Comparison of ENCODE assay signal across 12 cellular contexts in the genomic region with DNA sequence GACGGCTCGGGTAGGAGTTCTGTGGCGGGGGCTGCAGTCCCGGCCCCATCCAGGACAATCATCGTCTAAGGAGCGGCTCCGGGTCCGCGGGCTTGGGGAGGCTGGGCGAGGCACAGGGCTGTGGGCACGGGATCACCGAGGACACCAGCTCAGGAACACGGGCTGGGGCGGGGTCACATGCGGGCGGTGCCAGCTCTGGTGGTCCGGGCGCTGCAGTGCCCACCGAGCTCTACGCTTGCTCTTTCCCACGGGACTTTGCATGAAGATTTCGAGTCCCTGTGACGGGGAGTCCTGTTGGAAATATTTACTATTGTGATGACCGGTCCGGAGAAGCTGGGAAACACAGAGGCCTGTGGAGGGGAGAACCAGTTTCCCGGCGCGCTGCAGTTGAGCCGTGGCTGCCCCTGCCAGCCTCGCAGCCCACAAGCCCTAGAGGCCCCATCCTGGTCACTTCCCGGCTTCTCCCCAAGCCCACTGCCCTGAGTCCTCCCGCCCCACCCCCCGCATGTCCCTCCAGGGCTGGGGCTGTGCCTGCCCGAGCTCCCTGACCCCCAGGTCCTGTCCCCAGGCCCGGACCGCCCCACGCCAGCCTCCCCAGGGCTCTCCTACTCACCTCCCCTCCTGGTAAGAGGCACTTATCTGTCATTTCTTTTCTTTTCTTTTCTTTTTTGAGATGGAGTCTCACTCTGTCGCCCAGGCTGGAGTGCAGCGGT. TPM values are rescaled to one million over a fixed set of nuclear protein-coding genes. Genes with fewer than 3 reads are reported as not detected.
DNase-seq lines count a peak whose midpoint lies in the region; ATAC-seq, FAIRE-seq and TF ChIP-seq lines count a peak whose summit lies in the region.
"Had no signal": no experiment of that assay in that cellular context is flagged by ENCODE, and none has a peak within 500 bp of the region (broad histone marks: within the 10 kb centered on the region; RNA-seq: fewer than 3 reads in every experiment).

No MANE protein-coding gene starts in this region.

- H2AFZ ChIP-seq in HepG2 (ENCODE audit: low read length): no peak overlapping the region

- H3K27ac ChIP-seq in HepG2 (ENCODE audit: extremely low read length, insufficient read depth, low read length) (no peak overlapping the region), right lobe of liver (no peak overlapping the region), ascending aorta (no peak overlapping the region)
- H3K27ac ChIP-seq: SJCRH30, tibial artery had no signal

- 32% methylated on average over 34 of the region's 39 CpGs for WGBS in HepG2 (ENCODE audit: low lambda C conversion rate)
- WGBS in right lobe of liver (ENCODE audit: insufficient coverage, low coverage, low lambda C conversion rate, missing lambda C conversion rate): 16% methylated on average over 7 of the region's 39 CpGs

- TF ChIP-seq POLR2A in HepG2 (IDR thresholded peaks at IDR 0.05; ENCODE audit: insufficient read depth in 1 of 2, low read depth in 2 of 2, low read length in 2 of 2) (no peak), right lobe of liver (IDR thresholded peaks at IDR 0.05) (no peak)

- peaks cover 21% of the 10 kb centered on the region for H3K27me3 Mint-ChIP-seq in memory B cell

- H3K36me3 ChIP-seq in HepG2 (replicated peaks in 1 of 2; ENCODE audit: control insufficient read depth in 1 of 2, insufficient read depth in 2 of 2, low read length in 2 of 2) (no peaks in the 10 kb centered on the region), right lobe of liver (no peaks in the 10 kb centered on the region), ascending aorta (no peaks in the 10 kb centered on the region)
- H3K36me3 ChIP-seq: SJCRH30, tibial artery had no signal

- no peak; the same call in 2 of the 3 replicates for ATAC-seq in HepG2
- no peak for ATAC-seq in right lobe of liver
- ATAC-seq in memory B cell (ENCODE audit: low read depth): no peak
- ATAC-seq in HG03095 (IDR thresholded peaks at IDR 0.05; ENCODE audit: unreplicated experiment): no peak
- no peak for ATAC-seq in GM21529 (IDR thresholded peaks at IDR 0.05; ENCODE audit: unreplicated experiment)

- H3K4me2 ChIP-seq in HepG2 (ENCODE audit: low read depth, low read length): peak overlapping the region; percentile 80

- peaks cover 35 to 70% of the 10 kb centered on the region in 2 experiments for H3K27me3 ChIP-seq in HepG2 (ENCODE audit: control insufficient read depth in 1 of 2, insufficient read depth in 2 of 2, low read length in 2 of 2)
- peaks cover 0 to 16% of the 10 kb centered on the region in 2 donors for H3K27me3 ChIP-seq in right lobe of liver
- H3K27me3 ChIP-seq in ascending aorta: no peaks in the 10 kb centered on the region

- no peaks in the 10 kb centered on the region for H3K36me3 Mint-ChIP-seq in memory B cell

- no peaks in the 10 kb centered on the region for H3K79me2 ChIP-seq in HepG2 (ENCODE audit: insufficient read depth, low read length)

- peaks cover 11% of the 10 kb centered on the region; the same call in 1 of the 2 replicates for H4K20me1 ChIP-seq in HepG2 (ENCODE audit: insufficient read depth, low read length)

- H3K4me1 Mint-ChIP-seq in memory B cell: peaks cover 21% of the 10 kb centered on the region

- H3K9me3 Mint-ChIP-seq in memory B cell: no peaks in the 10 kb centered on the region

- in situ Hi-C loops in HepG2 (cut with HindIII; ENCODE audit: extremely low pct_ligation_motif_present, low pct_unique_long_range_greater_than_20kb): no loop called here

- DNase-seq in HepG2 (ENCODE audit: low spot score): no peak
- DNase-seq in right lobe of liver: no peak
- no peak for DNase-seq in ascending aorta (ENCODE audit: low spot score in 2 of 2)
- DNase-seq in memory B cell (ENCODE audit: low spot score in 2 of 2): peak in 1 of 2 donors; percentile 19
- DNase-seq in NCI-H2107 treated with DMSO at 0.1 percent for 48 hours (lab: John Stamatoyannopoulos, UW; ENCODE audit: unreplicated experiment): no peak
- no peak for DNase-seq in NCI-H1930 (lab: John Stamatoyannopoulos, UW)

- TF ChIP-seq CTCF in HepG2 (CRISPR knock-in tag; IDR thresholded peaks at IDR 0.05) (no peak), right lobe of liver (IDR thresholded peaks at IDR 0.05) (no peak), ascending aorta (IDR thresholded peaks at IDR 0.05) (no peak)

- no peak for FAIRE-seq in HepG2 (lab: Jason Lieb, UNC)

- peak overlapping the region in 2 of 3 experiments; percentile 48 to 65; a peak in 3 of 6 replicates for H3K4me3 ChIP-seq in HepG2 (replicated peaks in 1 of 3; ENCODE audit: insufficient read depth in 1 of 3, low read depth in 2 of 3, low read length in 3 of 3)
- no peak overlapping the region for H3K4me3 ChIP-seq in right lobe of liver
- H3K4me3 ChIP-seq in ascending aorta: peak overlapping the region; percentile 18 to 49
- H3K4me3 ChIP-seq: SJCRH30 had no signal

- no peak overlapping the region for H3K9ac ChIP-seq in HepG2 (ENCODE audit: insufficient read depth, low read depth, low read length)

- H3K4me3 Mint-ChIP-seq in memory B cell: peak overlapping the region; percentile 69

- TF ChIP-seq RAD21 in HepG2 (CRISPR knock-in tag; IDR thresholded peaks at IDR 0.05): no peak

- H3K27ac Mint-ChIP-seq in memory B cell: peak overlapping the region; percentile 76

- intact Hi-C loops in HepG2 (cut with micrococcal nuclease; ENCODE audit: unreplicated experiment) (loop anchor here (2.0 kb wide), 2 partner anchors 18 to 36 kb away; no protein-coding TSS in a partner anchor), right lobe of liver (cut with DNase I) (no loop called here), ascending aorta (cut with DNase I) (loop anchor here (2.0 kb wide), 1 partner anchor 72 kb away; no protein-coding TSS in a partner anchor)

- TF ChIP-seq EP300 in HepG2 (IDR thresholded peaks at IDR 0.05; ENCODE audit: low read depth in 2 of 2, low read length in 2 of 2): no peak
- TF ChIP-seq EP300 in HepG2 (CRISPR knock-in tag; IDR thresholded peaks at IDR 0.05; ENCODE audit: borderline replicate concordance): no peak

- H3K4me1 ChIP-seq in HepG2 (ENCODE audit: insufficient read depth, low read length): peaks cover 45% of the 10 kb centered on the region
- peaks cover 0 to 4% (median under 1%) of the 10 kb centered on the region in 4 donors for H3K4me1 ChIP-seq in right lobe of liver
- H3K4me1 ChIP-seq in ascending aorta: peaks cover 0 to 2% of the 10 kb centered on the region in 2 donors
- H3K4me1 ChIP-seq: SJCRH30 had no signal

- POLR2A ChIA-PET in HepG2 (lab: Yijun Ruan, JAX): interaction anchor here (1.3 kb wide), 1 partner anchor 35 kb away, joined by 10 read pairs; a partner anchor contains a TSS

- CTCF ChIA-PET in HepG2 (lab: Yijun Ruan, JAX; ENCODE audit: low intra/inter-chr PET ratio, low total read pairs): interaction anchor here (2.2 kb wide), 1 partner anchor 35 kb away, joined by 42 read pairs; no protein-coding TSS in a partner anchor

- BruUV-seq in HepG2 (replicated peaks; lab: Mats Ljungman, UMichigan): no TSS peak

- H3K9me3 ChIP-seq in HepG2 (ENCODE audit: low read length): no peaks in the 10 kb centered on the region
- no peaks in the 10 kb centered on the region for H3K9me3 ChIP-seq in right lobe of liver
- no peaks in the 10 kb centered on the region for H3K9me3 ChIP-seq in ascending aorta
- H3K9me3 ChIP-seq: SJCRH30, tibial artery had no signal

RNA-seq across cellular contexts. Expression of a gene that starts 20.7 kb away (rescaled TPM):
- total RNA-seq in HepG2 (2016; rRNA removed; fragmentation: Illumina TruSeq; extraction: Trizol): 33.6 and 110 TPM in 2 replicates
- 27.1 and 27.6 TPM in 2 replicates for total RNA-seq in HepG2 (2016; cell fraction: cytosol; rRNA removed; fragmentation: Illumina TruSeq; extraction: Trizol; ENCODE audit: low read depth)
- 25.3 and 116 TPM in 2 replicates for total RNA-seq in HepG2 (2016; cell fraction: insoluble cytoplasmic fraction; rRNA removed; fragmentation: Illumina TruSeq; extraction: Trizol)
- 36.6 and 38.0 TPM in 2 replicates for total RNA-seq in HepG2 (2016; cell fraction: membrane; rRNA removed; fragmentation: Illumina TruSeq; extraction: Trizol)
- 145 and 168 TPM in 2 replicates for total RNA-seq in HepG2 (2016; cell fraction: nucleus; rRNA removed; fragmentation: Illumina TruSeq; extraction: Trizol)
- polyA plus RNA-seq in HepG2 (2011; rRNA removed): 191 and 280 TPM in 2 replicates
- polyA plus RNA-seq in HepG2 (2011; cell fraction: cytosol; rRNA removed): 57.2 and 94.5 TPM in 2 replicates
- polyA plus RNA-seq in HepG2 (2011; cell fraction: nucleus; rRNA removed): 3,698 and 4,960 TPM in 2 replicates
- 173 and 220 TPM in 2 replicates for polyA plus RNA-seq in HepG2 (2012)
- polyA plus RNA-seq in HepG2 (2016; cell fraction: cytosol; fragmentation: Illumina TruSeq; extraction: Trizol; ENCODE audit: low read depth): 16.5 and 18.1 TPM in 2 replicates
- polyA plus RNA-seq in HepG2 (2016; cell fraction: insoluble cytoplasmic fraction; fragmentation: Illumina TruSeq; extraction: Trizol; ENCODE audit: low read depth): 36.5 and 42.6 TPM in 2 replicates
- polyA plus RNA-seq in HepG2 (2016; cell fraction: membrane; fragmentation: Illumina TruSeq; extraction: Trizol; ENCODE audit: low read depth): 30.7 and 32.6 TPM in 2 replicates
- polyA plus RNA-seq in HepG2 (2016; cell fraction: nucleus; fragmentation: Illumina TruSeq; extraction: Trizol; ENCODE audit: insufficient read depth, low read depth): 553 and 603 TPM in 2 replicates
- polyA minus RNA-seq in HepG2 (2011; rRNA and poly(A)+ RNA removed; ENCODE audit: low replicate concordance): 0.07 and 195 TPM in 2 replicates
- polyA minus RNA-seq in HepG2 (2011; cell fraction: cytosol; rRNA and poly(A)+ RNA removed): 33.4 and 43.3 TPM in 2 replicates
- 176 and 196 TPM in 2 replicates for polyA minus RNA-seq in HepG2 (2011; cell fraction: nucleus; rRNA and poly(A)+ RNA removed)
- 10 to 100 TPM; 29.8 to 99.4 (median 54.1) TPM for total RNA-seq in right lobe of liver
- total RNA-seq in ascending aorta: 30.0 TPM
- total RNA-seq: HT1080 had no signal

RNA-seq across cellular contexts. Expression of a gene that starts 33.6 kb away (rescaled TPM):
- not detected in 2 replicates for total RNA-seq in HepG2 (2016; rRNA removed; fragmentation: Illumina TruSeq; extraction: Trizol)
- total RNA-seq in HepG2 (2016; cell fraction: cytosol; rRNA removed; fragmentation: Illumina TruSeq; extraction: Trizol; ENCODE audit: low read depth): not detected in 2 replicates
- not detected in 2 replicates for total RNA-seq in HepG2 (2016; cell fraction: insoluble cytoplasmic fraction; rRNA removed; fragmentation: Illumina TruSeq; extraction: Trizol)
- not detected in 2 replicates for total RNA-seq in HepG2 (2016; cell fraction: membrane; rRNA removed; fragmentation: Illumina TruSeq; extraction: Trizol)
- not detected in 2 replicates for total RNA-seq in HepG2 (2016; cell fraction: nucleus; rRNA removed; fragmentation: Illumina TruSeq; extraction: Trizol)
- polyA plus RNA-seq in HepG2 (2011; rRNA removed): not detected in 2 replicates
- polyA plus RNA-seq in HepG2 (2011; cell fraction: cytosol; rRNA removed): not detected in 2 replicates
- not detected in 2 replicates for polyA plus RNA-seq in HepG2 (2011; cell fraction: nucleus; rRNA removed)
- not detected in 2 replicates for polyA plus RNA-seq in HepG2 (2012)
- polyA plus RNA-seq in HepG2 (2016; cell fraction: cytosol; fragmentation: Illumina TruSeq; extraction: Trizol; ENCODE audit: low read depth): not detected in 2 replicates
- not detected in 2 replicates for polyA plus RNA-seq in HepG2 (2016; cell fraction: insoluble cytoplasmic fraction; fragmentation: Illumina TruSeq; extraction: Trizol; ENCODE audit: low read depth)
- not detected in 2 replicates for polyA plus RNA-seq in HepG2 (2016; cell fraction: membrane; fragmentation: Illumina TruSeq; extraction: Trizol; ENCODE audit: low read depth)
- not detected in 2 replicates for polyA plus RNA-seq in HepG2 (2016; cell fraction: nucleus; fragmentation: Illumina TruSeq; extraction: Trizol; ENCODE audit: insufficient read depth, low read depth)
- polyA minus RNA-seq in HepG2 (2011; rRNA and poly(A)+ RNA removed; ENCODE audit: low replicate concordance): not detected in 2 replicates
- not detected in 2 replicates for polyA minus RNA-seq in HepG2 (2011; cell fraction: cytosol; rRNA and poly(A)+ RNA removed)
- not detected in 2 replicates for polyA minus RNA-seq in HepG2 (2011; cell fraction: nucleus; rRNA and poly(A)+ RNA removed)
- not detected for total RNA-seq in right lobe of liver
- total RNA-seq in ascending aorta: not detected
- total RNA-seq: esophagus mucosa, HT1080, SJCRH30 had no signal

RNA-seq across cellular contexts. Expression of a gene that starts 35.2 kb away (rescaled TPM):
- total RNA-seq in HepG2 (2016; rRNA removed; fragmentation: Illumina TruSeq; extraction: Trizol) (59.8 and 74.4 TPM in 2 replicates), right lobe of liver (10 to 100 TPM; 12.6 to 18.9 (median 15.1) TPM), ascending aorta (9.2 TPM)
- total RNA-seq in HepG2 (2016; cell fraction: cytosol; rRNA removed; fragmentation: Illumina TruSeq; extraction: Trizol; ENCODE audit: low read depth): 17.8 and 18.7 TPM in 2 replicates
- total RNA-seq in HepG2 (2016; cell fraction: insoluble cytoplasmic fraction; rRNA removed; fragmentation: Illumina TruSeq; extraction: Trizol): 60.3 and 68.0 TPM in 2 replicates
- 45.9 and 46.6 TPM in 2 replicates for total RNA-seq in HepG2 (2016; cell fraction: membrane; rRNA removed; fragmentation: Illumina TruSeq; extraction: Trizol)
- total RNA-seq in HepG2 (2016; cell fraction: nucleus; rRNA removed; fragmentation: Illumina TruSeq; extraction: Trizol): 35.6 and 42.8 TPM in 2 replicates
- 39.0 and 39.6 TPM in 2 replicates for polyA plus RNA-seq in HepG2 (2011; rRNA removed)
- 39.6 and 40.7 TPM in 2 replicates for polyA plus RNA-seq in HepG2 (2011; cell fraction: cytosol; rRNA removed)
- polyA plus RNA-seq in HepG2 (2011; cell fraction: nucleus; rRNA removed): 23.9 and 26.9 TPM in 2 replicates
- 36.8 and 46.0 TPM in 2 replicates for polyA plus RNA-seq in HepG2 (2012)
- 14.5 and 16.6 TPM in 2 replicates for polyA plus RNA-seq in HepG2 (2016; cell fraction: cytosol; fragmentation: Illumina TruSeq; extraction: Trizol; ENCODE audit: low read depth)
- 66.0 and 70.4 TPM in 2 replicates for polyA plus RNA-seq in HepG2 (2016; cell fraction: insoluble cytoplasmic fraction; fragmentation: Illumina TruSeq; extraction: Trizol; ENCODE audit: low read depth)
- 31.6 and 32.0 TPM in 2 replicates for polyA plus RNA-seq in HepG2 (2016; cell fraction: membrane; fragmentation: Illumina TruSeq; extraction: Trizol; ENCODE audit: low read depth)
- 58.8 and 62.9 TPM in 2 replicates for polyA plus RNA-seq in HepG2 (2016; cell fraction: nucleus; fragmentation: Illumina TruSeq; extraction: Trizol; ENCODE audit: insufficient read depth, low read depth)
- 30.6 and 61.9 TPM in 2 replicates for polyA minus RNA-seq in HepG2 (2011; rRNA and poly(A)+ RNA removed; ENCODE audit: low replicate concordance)
- 28.5 and 31.3 TPM in 2 replicates for polyA minus RNA-seq in HepG2 (2011; cell fraction: cytosol; rRNA and poly(A)+ RNA removed)
- 27.2 and 34.4 TPM in 2 replicates for polyA minus RNA-seq in HepG2 (2011; cell fraction: nucleus; rRNA and poly(A)+ RNA removed)

RNA-seq across cellular contexts. Expression of a gene that starts 46.9 kb away (rescaled TPM):
- total RNA-seq in HepG2 (2016; rRNA removed; fragmentation: Illumina TruSeq; extraction: Trizol) (75.1 and 77.0 TPM in 2 replicates), right lobe of liver (10 to 100 TPM; 18.3 to 28.1 (median 21.1) TPM), ascending aorta (42.4 TPM)
- total RNA-seq in HepG2 (2016; cell fraction: cytosol; rRNA removed; fragmentation: Illumina TruSeq; extraction: Trizol; ENCODE audit: low read depth): 14.5 and 17.3 TPM in 2 replicates
- total RNA-seq in HepG2 (2016; cell fraction: insoluble cytoplasmic fraction; rRNA removed; fragmentation: Illumina TruSeq; extraction: Trizol): 71.7 and 75.6 TPM in 2 replicates
- 32.1 and 34.1 TPM in 2 replicates for total RNA-seq in HepG2 (2016; cell fraction: membrane; rRNA removed; fragmentation: Illumina TruSeq; extraction: Trizol)
- 86.6 and 98.5 TPM in 2 replicates for total RNA-seq in HepG2 (2016; cell fraction: nucleus; rRNA removed; fragmentation: Illumina TruSeq; extraction: Trizol)
- 72.6 and 75.0 TPM in 2 replicates for polyA plus RNA-seq in HepG2 (2011; rRNA removed)
- 53.2 and 57.1 TPM in 2 replicates for polyA plus RNA-seq in HepG2 (2011; cell fraction: cytosol; rRNA removed)
- polyA plus RNA-seq in HepG2 (2011; cell fraction: nucleus; rRNA removed): 292 and 297 TPM in 2 replicates
- polyA plus RNA-seq in HepG2 (2012): 67.9 and 74.0 TPM in 2 replicates
- polyA plus RNA-seq in HepG2 (2016; cell fraction: cytosol; fragmentation: Illumina TruSeq; extraction: Trizol; ENCODE audit: low read depth): 3.0 TPM in 2 replicates
- polyA plus RNA-seq in HepG2 (2016; cell fraction: insoluble cytoplasmic fraction; fragmentation: Illumina TruSeq; extraction: Trizol; ENCODE audit: low read depth): 61.5 and 65.9 TPM in 2 replicates
- 10.9 and 11.6 TPM in 2 replicates for polyA plus RNA-seq in HepG2 (2016; cell fraction: membrane; fragmentation: Illumina TruSeq; extraction: Trizol; ENCODE audit: low read depth)
- polyA plus RNA-seq in HepG2 (2016; cell fraction: nucleus; fragmentation: Illumina TruSeq; extraction: Trizol; ENCODE audit: insufficient read depth, low read depth): 130 and 135 TPM in 2 replicates
- polyA minus RNA-seq in HepG2 (2011; rRNA and poly(A)+ RNA removed; ENCODE audit: low replicate concordance): 33.0 and 89.8 TPM in 2 replicates
- polyA minus RNA-seq in HepG2 (2011; cell fraction: cytosol; rRNA and poly(A)+ RNA removed): 30.7 and 35.0 TPM in 2 replicates
- 139 and 144 TPM in 2 replicates for polyA minus RNA-seq in HepG2 (2011; cell fraction: nucleus; rRNA and poly(A)+ RNA removed)

Comparison
In these comparisons a context has a peak if more than half of its experiments do, and no peak if none do; other contexts are left out.
1. H3K4me3 ChIP-seq: peak in HepG2 (2 of 3) and ascending aorta (2 of 2); none in right lobe of liver (0 of 3).
2. intact Hi-C loops: an anchor here in HepG2 (2.0 kb wide) and ascending aorta (2.0 kb wide); none called in right lobe of liver.